9 cellular contexts compared by ENCODE assay signal in genomic region chr3:150925751-150926201, GRCh38. TPM values are rescaled to one million over a fixed set of nuclear protein-coding genes. Genes with fewer than 3 reads are reported as not detected.
A peak's percentile ranks its signal among the peaks of the same experiment; 100 is the strongest.
DNase-seq lines count a peak whose midpoint lies in the region; ATAC-seq and TF ChIP-seq lines count a peak whose summit lies in the region.
"Had no signal": no experiment of that assay in that cellular context is flagged by ENCODE, and none has a peak within 500 bp of the region (broad histone marks: within the 10 kb centered on the region; RNA-seq: fewer than 3 reads in every experiment).

No MANE protein-coding gene starts in this region.

- peaks cover 0 to 9% (median 7%) of the 10 kb centered on the region in 7 donors for H3K4me1 Mint-ChIP-seq in naive thymus-derived CD4-positive, alpha-beta T cell

- H3K27me3 ChIP-seq in naive thymus-derived CD4-positive, alpha-beta T cell (ENCODE audit: control insufficient read depth in 2 of 2, insufficient read depth in 2 of 2, low read length in 2 of 2): no peaks in the 10 kb centered on the region
- peaks cover 0 to 8% (median 0%) of the 10 kb centered on the region in 3 donors for H3K27me3 ChIP-seq in stomach

- H3K36me3 ChIP-seq in naive thymus-derived CD4-positive, alpha-beta T cell (ENCODE audit: control insufficient read depth in 2 of 3, insufficient read depth in 3 of 3, low read length in 3 of 3): no peaks in the 10 kb centered on the region
- no peaks in the 10 kb centered on the region for H3K36me3 ChIP-seq in stomach

- POLR2A ChIA-PET in naive thymus-derived CD4-positive, alpha-beta T cell (lab: Charles Lee): interaction anchor here (0.6 kb wide), 1 partner anchor 178 kb away, joined by 5 read pairs; no protein-coding TSS in a partner anchor

- peak in 5 of 7 experiments; percentile 26 to 67 (median 60) for TF ChIP-seq CTCF in stomach (IDR thresholded peaks at IDR 0.05)

- H3K4me3 ChIP-seq in naive thymus-derived CD4-positive, alpha-beta T cell (ENCODE audit: low read length): no peak overlapping the region
- peak overlapping the region in 3 of 4 donors; percentile 11 to 28 (median 20) for H3K4me3 ChIP-seq in stomach

- peak overlapping the region in 9 of 10 donors; percentile 29 to 77 (median 57) for H3K4me3 Mint-ChIP-seq in naive thymus-derived CD4-positive, alpha-beta T cell

- peak overlapping the region in 1 of 9 donors; percentile 41 for H3K27ac Mint-ChIP-seq in naive thymus-derived CD4-positive, alpha-beta T cell

- CTCF ChIA-PET in naive thymus-derived CD4-positive, alpha-beta T cell (lab: Charles Lee): interaction anchor here (1.1 to 1.6 kb wide), 2 partner anchors 220 to 354 kb away, joined by 3 to 11 read pairs; no protein-coding TSS in a partner anchor

- DNase-seq in NCI-H82 (lab: John Stamatoyannopoulos, UW): peak; percentile 72
- DNase-seq in NCI-H82 treated with DMSO at 0.1 percent for 48 hours (lab: John Stamatoyannopoulos, UW; ENCODE audit: unreplicated experiment): no peak
- DNase-seq in NCI-H1694 (lab: John Stamatoyannopoulos, UW): peak; percentile 42
- peak; percentile 21 to 58 for DNase-seq in activated CD4-positive, alpha-beta T cell treated with anti-CD3 and anti-CD28 coated beads for 24 hours (ENCODE audit: low read depth in 2 of 2)
- DNase-seq in effector CD4-positive, alpha-beta T cell: peak; percentile 9
- DNase-seq in naive thymus-derived CD4-positive, alpha-beta T cell: peak; percentile 11 to 52 (median 29)
- peak; percentile 61 for DNase-seq in stomach

- intact Hi-C loops in naive thymus-derived CD4-positive, alpha-beta T cell (cut with micrococcal nuclease): loop anchor here (1.0 to 5.0 kb wide), 4 partner anchors 161 to 358 kb away; partner anchors contain the start of gene MED12L (in 1 of the 2)
- intact Hi-C loops in stomach (cut with DNase I; ENCODE audit: low total_unique reads): loop anchor here (5.0 kb wide), 1 partner anchor 217 kb away; no protein-coding TSS in a partner anchor

- no peak for TF ChIP-seq EP300 in stomach (IDR thresholded peaks at IDR 0.05)

- peaks cover 0 to 2% (median 0%) of the 10 kb centered on the region in 11 donors for H3K9me3 Mint-ChIP-seq in naive thymus-derived CD4-positive, alpha-beta T cell

- H3K27ac ChIP-seq in naive thymus-derived CD4-positive, alpha-beta T cell (ENCODE audit: low read depth, low read length): no peak overlapping the region
- H3K27ac ChIP-seq in stomach: no peak overlapping the region

- ATAC-seq in HG02798 (IDR thresholded peaks at IDR 0.05; ENCODE audit: poor library complexity, unreplicated experiment): peak; percentile 97
- ATAC-seq in naive thymus-derived CD4-positive, alpha-beta T cell: peak; percentile 72

- TF ChIP-seq POLR2A in stomach (IDR thresholded peaks at IDR 0.05): no peak

- H3K4me1 ChIP-seq in naive thymus-derived CD4-positive, alpha-beta T cell (ENCODE audit: control insufficient read depth in 2 of 2, insufficient read depth in 2 of 2, low read length in 2 of 2): no peaks in the 10 kb centered on the region
- peaks cover 0 to 5% (median 0%) of the 10 kb centered on the region in 4 donors for H3K4me1 ChIP-seq in stomach

- 5 to 10% (median 8%) methylated on average over 14 of the region's 14 CpGs for WGBS in stomach, 5 donors

- no peaks in the 10 kb centered on the region for H3K36me3 Mint-ChIP-seq in naive thymus-derived CD4-positive, alpha-beta T cell

- H3K9me3 ChIP-seq in naive thymus-derived CD4-positive, alpha-beta T cell (ENCODE audit: control insufficient read depth in 2 of 3, low read length in 3 of 3): no peaks in the 10 kb centered on the region
- H3K9me3 ChIP-seq in stomach: no peaks in the 10 kb centered on the region

- H3K27me3 Mint-ChIP-seq in naive thymus-derived CD4-positive, alpha-beta T cell: peaks cover 14 to 33% (median 17%) of the 10 kb centered on the region in 5 donors

RNA-seq across cellular contexts. Expression of gene MINDY4B, which starts 20.5 kb away (rescaled TPM):
- not detected for total RNA-seq in naive thymus-derived CD4-positive, alpha-beta T cell
- not detected for polyA plus RNA-seq in naive thymus-derived CD4-positive, alpha-beta T cell
- total RNA-seq in stomach: not detected
- not detected for polyA plus RNA-seq in stomach
- total RNA-seq: skeletal muscle tissue had no signal

RNA-seq across cellular contexts. Expression of gene CLRN1, which starts 46.8 kb away (rescaled TPM):
- total RNA-seq in naive thymus-derived CD4-positive, alpha-beta T cell: not detected
- not detected for polyA plus RNA-seq in naive thymus-derived CD4-positive, alpha-beta T cell
- total RNA-seq in stomach: not detected
- not detected for polyA plus RNA-seq in stomach
- total RNA-seq: skeletal muscle tissue had no signal
